ENCODE assay signal across 8 cellular contexts in the genomic region with DNA sequence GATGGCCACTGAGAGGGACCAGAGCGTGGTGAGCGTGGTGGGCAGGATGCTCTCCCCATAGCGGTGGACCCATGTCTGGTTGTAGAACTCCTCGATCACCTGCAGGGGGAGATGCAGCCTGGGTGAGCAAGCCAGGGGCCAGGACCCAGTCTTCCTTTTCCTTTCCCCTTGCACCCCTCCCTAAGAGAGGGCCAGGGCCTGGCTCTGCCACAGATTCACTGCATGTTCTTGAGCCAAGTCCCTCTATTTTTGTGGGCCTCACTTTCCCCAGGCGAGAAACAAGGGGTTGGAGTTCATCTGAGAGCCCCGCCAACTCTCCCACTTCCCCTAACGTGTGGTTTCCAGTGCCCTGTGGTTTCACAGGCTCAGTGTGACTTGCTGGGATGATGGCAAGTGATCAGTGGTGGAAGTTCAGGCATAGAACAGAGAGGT. TPM values are rescaled to one million over a fixed set of nuclear protein-coding genes. Genes with fewer than 3 reads are reported as not detected.
DNase-seq lines count a peak whose midpoint lies in the region; ATAC-seq and TF ChIP-seq lines count a peak whose summit lies in the region.

No MANE protein-coding gene starts in this region.

- peak overlapping the region; percentile 30 for H3K4me3 ChIP-seq in CD8-positive, alpha-beta memory T cell (ENCODE audit: low read length)
- H3K4me3 ChIP-seq in RWPE2 (ENCODE audit: severe bottlenecking) (no peak overlapping the region), left ventricle myocardium inferior (no peak overlapping the region)

- intact Hi-C loops in left ventricle myocardium inferior (cut with micrococcal nuclease) = no loop called here

- peak; percentile 41 to 77 (median 72) for DNase-seq in CD8-positive, alpha-beta memory T cell
- DNase-seq in HCEC 1CT (peak; percentile 34), RWPE2 (ENCODE audit: low spot score) (no peak), left ventricle myocardium inferior (no peak), SW480 (ENCODE audit: low spot score) (no peak), foreskin melanocyte (no peak)
- DNase-seq in stimulated activated CD4-positive, alpha-beta T cell treated with anti-CD3 and anti-CD28 coated beads, Interleukin-2, amount 100 ng/mL, for 4 hours (ENCODE audit: low read depth) = peak; percentile 39

- H3K4me1 ChIP-seq in CD8-positive, alpha-beta memory T cell (ENCODE audit: insufficient read depth, low read length) = peaks cover 66% of the 10 kb centered on the region
- H3K4me1 ChIP-seq in RWPE2 (ENCODE audit: insufficient read depth, poor library complexity, severe bottlenecking) (peaks cover 42% of the 10 kb centered on the region), left ventricle myocardium inferior (peaks cover 30% of the 10 kb centered on the region)

- TF ChIP-seq CTCF in RWPE2 (IDR thresholded peaks at IDR 0.05; ENCODE audit: poor library complexity, severe bottlenecking) (peak; percentile 49), left ventricle myocardium inferior (IDR thresholded peaks at IDR 0.05; ENCODE audit: borderline replicate concordance) (peak; percentile 62)

- POLR2A ChIA-PET in CD8-positive, alpha-beta memory T cell (lab: Charles Lee) = interaction anchor here (0.7 to 2.3 kb wide), 2 partner anchors 21 to 159 kb away, joined by 5 to 28 read pairs; no protein-coding TSS in a partner anchor

- no peaks in the 10 kb centered on the region for H3K9me3 Mint-ChIP-seq in CD8-positive, alpha-beta memory T cell
- H3K9me3 Mint-ChIP-seq in activated naive CD8-positive, alpha-beta T cell (ENCODE audit: low read depth) = no peaks in the 10 kb centered on the region

- CTCF ChIA-PET in CD8-positive, alpha-beta memory T cell (lab: Charles Lee) = interaction anchor here (1.1 to 2.1 kb wide), 8 partner anchors 8 to 142 kb away, joined by 3 to 19 read pairs (median 8); no protein-coding TSS in a partner anchor

- H3K36me3 Mint-ChIP-seq in CD8-positive, alpha-beta memory T cell = peaks cover 10 to 68% (median 22%) of the 10 kb centered on the region in 3 donors
- H3K36me3 Mint-ChIP-seq in activated naive CD8-positive, alpha-beta T cell = peaks cover 7% of the 10 kb centered on the region

- ATAC-seq in RWPE2 (ENCODE audit: low read depth) = peak; percentile 21; the same call in 1 of the 3 replicates

- no peaks in the 10 kb centered on the region for H3K9me3 ChIP-seq in CD8-positive, alpha-beta memory T cell (ENCODE audit: low read length)
- H3K9me3 ChIP-seq in RWPE2 (ENCODE audit: severe bottlenecking) (no peaks in the 10 kb centered on the region), left ventricle myocardium inferior (replicated peaks) (no peaks in the 10 kb centered on the region)

- peak overlapping the region; percentile 89 to 99 (median 96) for H3K27ac Mint-ChIP-seq in CD8-positive, alpha-beta memory T cell
- H3K27ac Mint-ChIP-seq in activated naive CD8-positive, alpha-beta T cell = peak overlapping the region; percentile 97

- peaks cover 68 to 74% (median 74%) of the 10 kb centered on the region in 3 donors for H3K4me1 Mint-ChIP-seq in CD8-positive, alpha-beta memory T cell
- H3K4me1 Mint-ChIP-seq in activated naive CD8-positive, alpha-beta T cell (ENCODE audit: low read depth) = peaks cover 65% of the 10 kb centered on the region

- peak overlapping the region; percentile 63 to 88 (median 81) for H3K4me3 Mint-ChIP-seq in CD8-positive, alpha-beta memory T cell
- H3K4me3 Mint-ChIP-seq in activated naive CD8-positive, alpha-beta T cell = peak overlapping the region; percentile 84

- peaks cover 0 to 3% of the 10 kb centered on the region in 2 donors for H3K27me3 Mint-ChIP-seq in CD8-positive, alpha-beta memory T cell
- H3K27me3 Mint-ChIP-seq in activated naive CD8-positive, alpha-beta T cell = no peaks in the 10 kb centered on the region

- peak overlapping the region; percentile 77 for H3K27ac ChIP-seq in CD8-positive, alpha-beta memory T cell (ENCODE audit: low read depth, low read length)
- H3K27ac ChIP-seq in RWPE2 (ENCODE audit: poor library complexity, severe bottlenecking) (peak overlapping the region; percentile 99), left ventricle myocardium inferior (replicated peaks) (peak overlapping the region; percentile 52)

- peaks cover 46% of the 10 kb centered on the region for H3K36me3 ChIP-seq in CD8-positive, alpha-beta memory T cell (ENCODE audit: insufficient read depth, low read length)
- H3K36me3 ChIP-seq in RWPE2 (ENCODE audit: low read depth) (peaks cover 95% of the 10 kb centered on the region), left ventricle myocardium inferior (peaks cover 40% of the 10 kb centered on the region)

- no peaks in the 10 kb centered on the region for H3K27me3 ChIP-seq in CD8-positive, alpha-beta memory T cell (ENCODE audit: insufficient read depth, low read length, poor library complexity, severe bottlenecking)
- H3K27me3 ChIP-seq in RWPE2 (ENCODE audit: insufficient read depth, poor library complexity, severe bottlenecking) (no peaks in the 10 kb centered on the region), left ventricle myocardium inferior (ENCODE audit: low read depth) (no peaks in the 10 kb centered on the region)

RNA-seq across cellular contexts. Expression of a gene that starts 27.5 kb away (rescaled TPM):
- 100 to 1,000 TPM; 103 to 108 TPM for total RNA-seq in CD8-positive, alpha-beta memory T cell
- polyA plus RNA-seq in CD8-positive, alpha-beta memory T cell = 42.6 TPM
- total RNA-seq in left ventricle myocardium inferior = 54.9 TPM

Comparison
In these comparisons a context has a peak if more than half of its experiments do, and no peak if none do; other contexts are left out.
1. DNase-seq: peak in CD8-positive, alpha-beta memory T cell (5 of 5), HCEC 1CT (single experiment) and stimulated activated CD4-positive, alpha-beta T cell treated with anti-CD3 and anti-CD28 coated beads, Interleukin-2, amount 100 ng/mL, for 4 hours (single experiment); none in RWPE2 (single experiment), left ventricle myocardium inferior (single experiment), SW480 (single experiment) and foreskin melanocyte (single experiment).
2. Peak in every context shown above with its lines, with median percentiles within 50 percentile points of each other: H3K27ac ChIP-seq.